In genomic region chr2:69138247-69138754, GRCh38 we compare ENCODE assay signal across 11 cellular contexts.
DNase-seq lines count a peak whose midpoint lies in the region; ATAC-seq and TF ChIP-seq lines count a peak whose summit lies in the region.
"Had no signal": no experiment of that assay in that cellular context is flagged by ENCODE, and none has a peak within 500 bp of the region (broad histone marks: within the 10 kb centered on the region; RNA-seq: fewer than 3 reads in every experiment).

No MANE protein-coding gene starts in this region.

- H3K9me3 ChIP-seq in ovary: no peaks in the 10 kb centered on the region
- H3K9me3 ChIP-seq: BE2C had no signal

- peak; percentile 34 for DNase-seq in AG04449 (ENCODE audit: low read depth, low spot score)
- peak; percentile 20 for DNase-seq in LoVo (ENCODE audit: low spot score)
- peak; percentile 83 to 90 for DNase-seq in cardiac fibroblast (ENCODE audit: low read depth in 2 of 2)
- DNase-seq in left colon: no peak
- no peak for DNase-seq in effector CD4-positive, alpha-beta T cell
- DNase-seq in NCI-H2081 treated with DMSO at 0.1 percent for 48 hours (lab: John Stamatoyannopoulos, UW): no peak
- DNase-seq in ovary: no peak
- DNase-seq in putamen (ENCODE audit: low spot score): no peak
- DNase-seq: activated CD8-positive, alpha-beta T cell treated with anti-CD3 and anti-CD28 coated beads, Interleukin-2, amount 10 ng/mL, durations not matched to agents 7 days and 5 days; BE2C; NCI-H1436 had no signal

- intact Hi-C loops in left colon (cut with DNase I, micrococcal nuclease) (no loop called here), ovary (cut with DNase I) (loop anchor here in 1 of 4 donors (2.0 kb wide), 1 partner anchor 182 kb away; no protein-coding TSS in a partner anchor)

- POLR2A ChIA-PET in AG04449 (lab: Yijun Ruan, JAX): interaction anchor here (1.4 kb wide), 1 partner anchor 16 kb away, joined by 4 read pairs; no protein-coding TSS in a partner anchor

- CTCF ChIA-PET in AG04449 (lab: Yijun Ruan, JAX): interaction anchor here (1.0 kb wide), 1 partner anchor 125 kb away, joined by 6 read pairs; the partner anchor contains the start of gene ANTXR1

- TF ChIP-seq CTCF in AG04449 (IDR thresholded peaks at IDR 0.05; ENCODE audit: insufficient read depth, low read length, missing control alignments): no peak
- TF ChIP-seq CTCF in cardiac fibroblast (IDR thresholded peaks at IDR 0.05; ENCODE audit: low read depth, low read length): no peak
- no peak for TF ChIP-seq CTCF in ovary (IDR thresholded peaks at IDR 0.05)

- WGBS in ovary, 3 donors: 12 to 19% (median 19%) methylated on average over 5 of the region's 5 CpGs

- H3K4me1 ChIP-seq in ovary (ENCODE audit: insufficient read depth): no peaks in the 10 kb centered on the region

- TF ChIP-seq EP300 in ovary (IDR thresholded peaks at IDR 0.05): no peak

- H3K36me3 ChIP-seq in ovary: no peaks in the 10 kb centered on the region
- H3K36me3 ChIP-seq: BE2C had no signal

- H3K4me3 ChIP-seq in AG04449 (ENCODE audit: low read depth, low read length) (no peak overlapping the region), cardiac fibroblast (replicated peaks in 1 of 2; ENCODE audit: low read depth in 2 of 2, low read length in 2 of 2) (no peak overlapping the region), ovary (no peak overlapping the region)

- no peak for TF ChIP-seq POLR2A in ovary (IDR thresholded peaks at IDR 0.05)

- peak; percentile 76 for ATAC-seq in left colon
- ATAC-seq: activated CD8-positive, alpha-beta T cell treated with anti-CD3 and anti-CD28 coated beads, Interleukin-2, amount 10 ng/mL, durations not matched to agents 7 days and 5 days had no signal

- no peaks in the 10 kb centered on the region for H3K27me3 ChIP-seq in ovary
- H3K27me3 ChIP-seq: BE2C had no signal

- no peak overlapping the region for H3K27ac ChIP-seq in ovary

Comparison
In these comparisons a context has a peak if more than half of its experiments do, and no peak if none do; other contexts are left out.
1. DNase-seq: peak in AG04449 (single experiment), LoVo (single experiment) and cardiac fibroblast (2 of 2); none in left colon (0 of 2), effector CD4-positive, alpha-beta T cell (single experiment), NCI-H2081 treated with DMSO at 0.1 percent for 48 hours (single experiment), ovary (0 of 5) and putamen (single experiment).